In genomic region chr20:18587665-18588553, GRCh38 we compare ENCODE assay signal across 8 cellular contexts. TPM values are rescaled to one million over a fixed set of nuclear protein-coding genes. Genes with fewer than 3 reads are reported as not detected.
A peak's percentile ranks its signal among the peaks of the same experiment; 100 is the strongest.
DNase-seq lines count a peak whose midpoint lies in the region; ATAC-seq lines count a peak whose summit lies in the region.

Gene DTD1 (plus strand): TSS chr20:18588054. CDS start chr20:18588073, 19 bp downstream.

- CTCF ChIA-PET in activated CD8-positive, alpha-beta T cell treated with anti-CD3 and anti-CD28 coated beads, Interleukin-2, amount 10 ng/mL, durations not matched to agents 7 days and 5 days (lab: Charles Lee), result interaction anchor here (0.8 to 1.8 kb wide), 6 partner anchors 8 to 293 kb away, joined by 3 to 4 read pairs (median 3); no protein-coding TSS in a partner anchor

- no peaks in the 10 kb centered on the region for H3K9me3 ChIP-seq in ectodermal cell (ENCODE audit: control insufficient read depth, low read length)

- H3K9me3 Mint-ChIP-seq in activated CD8-positive, alpha-beta T cell treated with anti-CD3 and anti-CD28 coated beads, Interleukin-2, amount 10 ng/mL, durations not matched to agents 7 days and 5 days (ENCODE audit: insufficient read depth), result no peaks in the 10 kb centered on the region

- no peaks in the 10 kb centered on the region for H3K27me3 ChIP-seq in ectodermal cell (ENCODE audit: control insufficient read depth, insufficient read depth, low read length, poor library complexity, severe bottlenecking)

- peak; percentile 82 for DNase-seq in CMK (ENCODE audit: low read depth)
- DNase-seq in NCI-H82 (lab: John Stamatoyannopoulos, UW), result peak; percentile 96
- peak; percentile 90 for DNase-seq in activated CD8-positive, alpha-beta T cell treated with anti-CD3 and anti-CD28 coated beads, Interleukin-2, amount 10 ng/mL, durations not matched to agents 7 days and 5 days
- DNase-seq in lung microvascular endothelial cell (ENCODE audit: low read depth in 2 of 2), result peak; percentile 89 to 92
- peak; percentile 60 to 72 (median 65) for DNase-seq in stimulated activated CD4-positive, alpha-beta T cell treated with anti-CD3 and anti-CD28 coated beads, TNF-alpha, amount 100 ng/mL, for 4 hours (ENCODE audit: low read depth in 3 of 3)

- H3K4me3 Mint-ChIP-seq in activated CD8-positive, alpha-beta T cell treated with anti-CD3 and anti-CD28 coated beads, Interleukin-2, amount 10 ng/mL, durations not matched to agents 7 days and 5 days, result peak within 1 kb of the TSS; percentile 90

- H3K4me1 ChIP-seq in ectodermal cell (ENCODE audit: control insufficient read depth, insufficient read depth, low read length), result peaks cover 4% of the 10 kb centered on the region

- H3K36me3 ChIP-seq in ectodermal cell (ENCODE audit: control insufficient read depth, insufficient read depth, low read length), result no peaks in the 10 kb centered on the region

- 1% methylated on average over 88 of the region's 88 CpGs for WGBS in ectodermal cell, 2 experiments

- no peaks in the 10 kb centered on the region for H3K36me3 Mint-ChIP-seq in activated CD8-positive, alpha-beta T cell treated with anti-CD3 and anti-CD28 coated beads, Interleukin-2, amount 10 ng/mL, durations not matched to agents 7 days and 5 days (ENCODE audit: low read depth)

- peaks cover 8% of the 10 kb centered on the region for H3K27me3 Mint-ChIP-seq in activated CD8-positive, alpha-beta T cell treated with anti-CD3 and anti-CD28 coated beads, Interleukin-2, amount 10 ng/mL, durations not matched to agents 7 days and 5 days (ENCODE audit: low read depth)

- H3K27ac Mint-ChIP-seq in activated CD8-positive, alpha-beta T cell treated with anti-CD3 and anti-CD28 coated beads, Interleukin-2, amount 10 ng/mL, durations not matched to agents 7 days and 5 days, result peak within 1 kb of the TSS; percentile 85

- H3K4me3 ChIP-seq in ectodermal cell (ENCODE audit: insufficient read depth, low read depth, low read length), result peak within 1 kb of the TSS; percentile 69

- H3K4me1 Mint-ChIP-seq in activated CD8-positive, alpha-beta T cell treated with anti-CD3 and anti-CD28 coated beads, Interleukin-2, amount 10 ng/mL, durations not matched to agents 7 days and 5 days (ENCODE audit: low read depth), result peaks cover 21% of the 10 kb centered on the region

- POLR2A ChIA-PET in activated CD8-positive, alpha-beta T cell treated with anti-CD3 and anti-CD28 coated beads, Interleukin-2, amount 10 ng/mL, durations not matched to agents 7 days and 5 days (lab: Charles Lee), result interaction anchor here (0.6 to 1.3 kb wide), 4 partner anchors 8 to 938 kb away, joined by 3 to 5 read pairs (median 4); partner anchors contain the start of gene SEC23B

- peak within 1 kb of the TSS; percentile 70 for H3K27ac ChIP-seq in ectodermal cell (ENCODE audit: insufficient read depth, low read depth, low read length, poor library complexity, severe bottlenecking)

- ATAC-seq in GM19452 (IDR thresholded peaks at IDR 0.05; ENCODE audit: unreplicated experiment), result peak; percentile 93
- ATAC-seq in HG03575 (IDR thresholded peaks at IDR 0.05; ENCODE audit: extremely low read depth, insufficient number of reproducible peaks, low FRiP score, unreplicated experiment), result peak; percentile 52
- ATAC-seq in activated CD8-positive, alpha-beta T cell treated with anti-CD3 and anti-CD28 coated beads, Interleukin-2, amount 10 ng/mL, durations not matched to agents 7 days and 5 days, result peak; percentile 92

RNA-seq across cellular contexts. Expression of gene DTD1, which starts in this region (rescaled TPM):
- 10 to 100 TPM; 25.9 to 28.5 TPM for total RNA-seq in activated CD8-positive, alpha-beta T cell treated with anti-CD3 and anti-CD28 coated beads, Interleukin-2, amount 10 ng/mL, durations not matched to agents 7 days and 5 days
- 74.7 TPM for polyA plus RNA-seq in ectodermal cell (2013, experiment 1 of 4)
- 59.8 TPM for polyA plus RNA-seq in ectodermal cell (2013, experiment 2 of 4)
- polyA plus RNA-seq in ectodermal cell (2013, experiment 3 of 4), result 62.6 TPM
- 69.1 TPM for polyA plus RNA-seq in ectodermal cell (2013, experiment 4 of 4)
- 35.5 and 51.2 TPM in 2 replicates for total RNA-seq in lung microvascular endothelial cell

Comparison
In these comparisons a context has a peak if more than half of its experiments do, and no peak if none do; other contexts are left out.
1. Peak in every context shown above with its lines: DNase-seq, ATAC-seq, H3K4me3 ChIP-seq and H3K27ac ChIP-seq.